In the genomic region with DNA sequence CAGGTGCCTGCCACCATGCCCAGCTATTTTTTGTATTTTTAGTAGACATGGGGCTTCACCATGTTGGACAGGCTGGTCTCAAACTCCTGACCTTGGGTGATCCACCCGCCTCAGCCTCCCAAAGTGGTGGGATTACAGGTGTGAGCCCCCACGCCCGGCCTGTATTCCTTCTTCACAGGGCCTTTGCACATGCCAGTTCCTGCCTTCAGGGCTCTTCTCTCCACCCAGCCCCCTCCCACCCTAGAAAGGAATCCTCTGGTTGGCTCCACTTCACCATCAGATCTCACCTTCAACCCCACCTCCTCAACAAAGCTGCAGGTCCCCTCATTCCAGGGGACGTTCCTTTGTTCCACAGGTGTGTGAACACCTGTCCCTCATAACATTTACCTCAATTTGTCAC, we compare ENCODE assay signal across 12 cellular contexts. TPM values are rescaled to one million over a fixed set of nuclear protein-coding genes. Genes with fewer than 3 reads are reported as not detected.
DNase-seq lines count a peak whose midpoint lies in the region; ATAC-seq and TF ChIP-seq lines count a peak whose summit lies in the region.
"Had no signal": no experiment of that assay in that cellular context is flagged by ENCODE, and none has a peak within 500 bp of the region (broad histone marks: within the 10 kb centered on the region; RNA-seq: fewer than 3 reads in every experiment).

No MANE protein-coding gene starts in this region.

- POLR2A ChIA-PET in Panc1 (lab: Charles Lee), result no interaction called here

- H3K36me3 Mint-ChIP-seq in activated T-cell treated with anti-CD3 and anti-CD28 coated beads, Interleukin-2, amount 50 U/mL, for 4 hours (ENCODE audit: insufficient read depth), result peaks cover 14% of the 10 kb centered on the region
- H3K36me3 Mint-ChIP-seq in effector memory CD8-positive, alpha-beta T cell (ENCODE audit: insufficient read depth), result peaks cover 35% of the 10 kb centered on the region
- peaks cover 13% of the 10 kb centered on the region for H3K36me3 Mint-ChIP-seq in stimulated activated memory B cell treated with anti-CD40 and anti-IgM and Interleukin-4, amounts not matched to agents 10 μg/mL and 1 μg/mL and 100 μg/mL, for 72 hours

- H3K4me1 Mint-ChIP-seq in activated T-cell treated with anti-CD3 and anti-CD28 coated beads, Interleukin-2, amount 50 U/mL, for 4 hours (ENCODE audit: low read depth), result peaks cover 28% of the 10 kb centered on the region
- peaks cover 27 to 30% of the 10 kb centered on the region in 2 donors for H3K4me1 Mint-ChIP-seq in effector memory CD8-positive, alpha-beta T cell (ENCODE audit: low read depth in 2 of 2)
- peaks cover 52% of the 10 kb centered on the region for H3K4me1 Mint-ChIP-seq in stimulated activated memory B cell treated with anti-CD40 and anti-IgM and Interleukin-4, amounts not matched to agents 10 μg/mL and 1 μg/mL and 100 μg/mL, for 72 hours

- H3K27me3 ChIP-seq in Panc1 (ENCODE audit: control insufficient read depth, insufficient read depth, low read length), result no peaks in the 10 kb centered on the region

- H3K27ac ChIP-seq in Panc1 (ENCODE audit: low read length), result no peak overlapping the region
- H3K27ac ChIP-seq: epithelial cell of prostate had no signal

- peak overlapping the region; percentile 0 to 49 for H3K27ac Mint-ChIP-seq in effector memory CD8-positive, alpha-beta T cell
- H3K27ac Mint-ChIP-seq in stimulated activated memory B cell treated with anti-CD40 and anti-IgM and Interleukin-4, amounts not matched to agents 10 μg/mL and 1 μg/mL and 100 μg/mL, for 72 hours, result peak overlapping the region; percentile 95

- CTCF ChIA-PET in Panc1 (lab: Charles Lee), result no interaction called here

- no peaks in the 10 kb centered on the region for H3K9me3 ChIP-seq in Panc1 (ENCODE audit: control insufficient read depth, insufficient read depth, low read depth, low read length)

- peaks cover 2% of the 10 kb centered on the region; the same call in 1 of the 2 replicates for H3K36me3 ChIP-seq in Panc1 (ENCODE audit: control insufficient read depth, insufficient read depth, low read length)

- H3K4me3 Mint-ChIP-seq in activated T-cell treated with anti-CD3 and anti-CD28 coated beads, Interleukin-2, amount 50 U/mL, for 4 hours, result peak overlapping the region; percentile 95
- H3K4me3 Mint-ChIP-seq in effector memory CD8-positive, alpha-beta T cell, result no peak overlapping the region
- H3K4me3 Mint-ChIP-seq in stimulated activated memory B cell treated with anti-CD40 and anti-IgM and Interleukin-4, amounts not matched to agents 10 μg/mL and 1 μg/mL and 100 μg/mL, for 72 hours, result peak overlapping the region; percentile 96

- H3K27me3 Mint-ChIP-seq in activated T-cell treated with anti-CD3 and anti-CD28 coated beads, Interleukin-2, amount 50 U/mL, for 4 hours (ENCODE audit: low read depth), result no peaks in the 10 kb centered on the region
- no peaks in the 10 kb centered on the region for H3K27me3 Mint-ChIP-seq in effector memory CD8-positive, alpha-beta T cell
- no peaks in the 10 kb centered on the region for H3K27me3 Mint-ChIP-seq in stimulated activated memory B cell treated with anti-CD40 and anti-IgM and Interleukin-4, amounts not matched to agents 10 μg/mL and 1 μg/mL and 100 μg/mL, for 72 hours

- intact Hi-C loops in Panc1 (cut with micrococcal nuclease; ENCODE audit: unreplicated experiment), result no loop called here

- peak overlapping the region; percentile 78 to 85; a peak in 2 of 4 replicates for H3K4me3 ChIP-seq in Panc1 (ENCODE audit: low read depth in 2 of 2, low read length in 2 of 2)

- BruUV-seq in Panc1 (replicated peaks; lab: Mats Ljungman, UMichigan), result no TSS peak

- DNase-seq in activated T-cell treated with anti-CD3 and anti-CD28 coated beads, Interleukin-2, amount 50 U/mL, for 4 hours, result no peak
- DNase-seq in activated T-cell treated with anti-CD3 and anti-CD28 coated beads for 4 hours (no peak), Panc1 (ENCODE audit: low read depth, low spot score) (no peak), GM13977 (ENCODE audit: low spot score) (no peak), SK-N-DZ (ENCODE audit: low spot score) (no peak), superior temporal gyrus (ENCODE audit: extremely low spot score) (no peak)
- no peak for DNase-seq in effector memory CD8-positive, alpha-beta T cell
- DNase-seq: anterior cingulate cortex; NCI-H2029; stimulated activated CD4-positive, alpha-beta T cell treated with anti-CD3 and anti-CD28 coated beads, Interleukin-4, amount 100 ng/mL, for 24 hours had no signal

- no peaks in the 10 kb centered on the region for H3K9me3 Mint-ChIP-seq in activated T-cell treated with anti-CD3 and anti-CD28 coated beads, Interleukin-2, amount 50 U/mL, for 4 hours
- no peaks in the 10 kb centered on the region for H3K9me3 Mint-ChIP-seq in effector memory CD8-positive, alpha-beta T cell
- no peaks in the 10 kb centered on the region for H3K9me3 Mint-ChIP-seq in stimulated activated memory B cell treated with anti-CD40 and anti-IgM and Interleukin-4, amounts not matched to agents 10 μg/mL and 1 μg/mL and 100 μg/mL, for 72 hours

- H3K4me1 ChIP-seq in Panc1 (ENCODE audit: control insufficient read depth, insufficient read depth, low read length), result peaks cover 10% of the 10 kb centered on the region

- no peak for ATAC-seq in activated T-cell treated with anti-CD3 and anti-CD28 coated beads, Interleukin-2, amount 50 U/mL, for 4 hours
- no peak for ATAC-seq in Panc1
- no peak for ATAC-seq in effector memory CD8-positive, alpha-beta T cell (replicated peaks)
- ATAC-seq in stimulated activated memory B cell treated with anti-CD40 and anti-IgM and Interleukin-4, amounts not matched to agents 10 μg/mL and 1 μg/mL and 100 μg/mL, for 72 hours, result no peak

- in situ Hi-C loops in Panc1 (cut with HindIII; ENCODE audit: low pct_unique_long_range_greater_than_20kb, low sequenced_read_pairs), result no loop called here
- in situ Hi-C loops in GM13977 (cut with MboI; ENCODE audit: low pct_unique_long_range_greater_than_20kb, low sequenced_read_pairs, unreplicated experiment), result no loop called here

- TF ChIP-seq CTCF in Panc1 (IDR thresholded peaks at IDR 0.05) (no peak), GM13977 (IDR thresholded peaks at IDR 0.05; ENCODE audit: extremely low read depth, insufficient read depth, missing control alignments) (no peak)

RNA-seq across cellular contexts. Expression of a gene that starts 2.0 kb away (rescaled TPM):
- total RNA-seq in activated T-cell treated with anti-CD3 and anti-CD28 coated beads, Interleukin-2, amount 50 U/mL, for 4 hours, result 100 to 1,000 TPM; 108 to 140 (median 109) TPM
- total RNA-seq in Panc1 (2021; ENCODE audit: unreplicated experiment), result 46.6 TPM
- 52.3 TPM for polyA plus RNA-seq in Panc1 (2012; ENCODE audit: insufficient read length)
- polyA plus RNA-seq in SK-N-DZ (2014; cell fraction: cytosol; rRNA removed), result 30.7 and 33.7 TPM in 2 replicates
- polyA plus RNA-seq in SK-N-DZ (2014; cell fraction: nucleus; rRNA removed), result 20.4 and 33.4 TPM in 2 replicates

RNA-seq across cellular contexts. Expression of a gene that starts 18.6 kb away (rescaled TPM):
- under 1 TPM in 2 of 3 donors, not detected in 1; 0.08 to 0.16 TPM for total RNA-seq in activated T-cell treated with anti-CD3 and anti-CD28 coated beads, Interleukin-2, amount 50 U/mL, for 4 hours
- 1.5 TPM for total RNA-seq in Panc1 (2021; ENCODE audit: unreplicated experiment)
- polyA plus RNA-seq in Panc1 (2012; ENCODE audit: insufficient read length), result 1.6 TPM
- polyA plus RNA-seq in SK-N-DZ (2014; cell fraction: cytosol; rRNA removed), result 2.9 TPM in 2 replicates
- 2.4 and 3.1 TPM in 2 replicates for polyA plus RNA-seq in SK-N-DZ (2014; cell fraction: nucleus; rRNA removed)

RNA-seq across cellular contexts. Expression of a gene that starts 47.4 kb away (rescaled TPM):
- 10 to 100 TPM; 17.1 to 19.7 (median 18.4) TPM for total RNA-seq in activated T-cell treated with anti-CD3 and anti-CD28 coated beads, Interleukin-2, amount 50 U/mL, for 4 hours
- 30.5 TPM for total RNA-seq in Panc1 (2021; ENCODE audit: unreplicated experiment)
- 32.9 TPM for polyA plus RNA-seq in Panc1 (2012; ENCODE audit: insufficient read length)
- 13.8 and 15.9 TPM in 2 replicates for polyA plus RNA-seq in SK-N-DZ (2014; cell fraction: cytosol; rRNA removed)
- 32.8 and 41.7 TPM in 2 replicates for polyA plus RNA-seq in SK-N-DZ (2014; cell fraction: nucleus; rRNA removed)

Comparison
In these comparisons a context has a peak if more than half of its experiments do, and no peak if none do; other contexts are left out.
1. H3K4me3 Mint-ChIP-seq: peak in activated T-cell treated with anti-CD3 and anti-CD28 coated beads, Interleukin-2, amount 50 U/mL, for 4 hours (single experiment) and stimulated activated memory B cell treated with anti-CD40 and anti-IgM and Interleukin-4, amounts not matched to agents 10 μg/mL and 1 μg/mL and 100 μg/mL, for 72 hours (single experiment); none in effector memory CD8-positive, alpha-beta T cell (0 of 2).